10 cellular contexts compared by ENCODE assay signal in genomic region chr11:96000064-96000463, GRCh38.
DNase-seq lines count a peak whose midpoint lies in the region; ATAC-seq, FAIRE-seq and TF ChIP-seq lines count a peak whose summit lies in the region.
"Had no signal": no experiment of that assay in that cellular context is flagged by ENCODE, and none has a peak within 500 bp of the region (broad histone marks: within the 10 kb centered on the region; RNA-seq: fewer than 3 reads in every experiment).

No MANE protein-coding gene starts in this region.

- TF ChIP-seq CTCF in brain (conservative IDR thresholded peaks at IDR 0.05) (no peak), kidney (IDR thresholded peaks at IDR 0.05; ENCODE audit: borderline replicate concordance, extremely low read depth, insufficient read depth) (no peak), spleen (IDR thresholded peaks at IDR 0.05 in 8 of 11, conservative IDR thresholded peaks at IDR 0.05 in 3 of 11) (no peak)

- peaks cover 0 to 7% (median 3%) of the 10 kb centered on the region in 5 experiments for H3K9me3 Mint-ChIP-seq in brain

- 76% methylated on average over 4 of the region's 4 CpGs for WGBS in HUES64
- WGBS in spleen, 5 donors: 38 to 61% (median 55%) methylated on average over 4 of the region's 4 CpGs

- no peak for DNase-seq in kidney
- no peak for DNase-seq in spleen
- DNase-seq in AML-193 (lab: John Stamatoyannopoulos, UW): no peak
- DNase-seq in iPS-NIHi11 (ENCODE audit: low spot score): no peak
- DNase-seq: activated T-cell treated with anti-CD3 and anti-CD28 coated beads, Interleukin-2, amount 50 U/mL, for 72 hours; CD4-positive, CD25-positive, alpha-beta regulatory T cell had no signal

- no peaks in the 10 kb centered on the region for H3K36me3 Mint-ChIP-seq in brain

- H3K4me3 Mint-ChIP-seq in brain: peak overlapping the region in 3 of 5 experiments; percentile 26 to 77 (median 39)
- H3K4me3 Mint-ChIP-seq: activated T-cell treated with anti-CD3 and anti-CD28 coated beads, Interleukin-2, amount 50 U/mL, for 72 hours; CD4-positive, CD25-positive, alpha-beta regulatory T cell had no signal

- peaks cover 17% of the 10 kb centered on the region for H3K4me1 Mint-ChIP-seq in brain

- H3K9ac ChIP-seq in HUES64 (ENCODE audit: low read depth, low read length) (peak overlapping the region; percentile 32; the same call in 1 of the 2 replicates), kidney (ENCODE audit: low read length in 2 of 2) (peak overlapping the region in 1 of 2 donors; percentile 16)

- H3K27me3 ChIP-seq in HUES64 (ENCODE audit: insufficient read depth, low read length) (no peaks in the 10 kb centered on the region), spleen (replicated peaks in 1 of 7) (no peaks in the 10 kb centered on the region)

- peaks cover 12% of the 10 kb centered on the region for H3K27me3 Mint-ChIP-seq in brain
- H3K27me3 Mint-ChIP-seq: CD4-positive, CD25-positive, alpha-beta regulatory T cell had no signal

- no peak for ATAC-seq in HG02870 (IDR thresholded peaks at IDR 0.05; ENCODE audit: unreplicated experiment)
- no peak for ATAC-seq in HG03571 (IDR thresholded peaks at IDR 0.05; ENCODE audit: unreplicated experiment)
- ATAC-seq: activated T-cell treated with anti-CD3 and anti-CD28 coated beads, Interleukin-2, amount 50 U/mL, for 72 hours had no signal

- peaks cover 12% of the 10 kb centered on the region for H3K4me1 ChIP-seq in HUES64 (ENCODE audit: insufficient read depth, low read length)
- H3K4me1 ChIP-seq in kidney (ENCODE audit: control insufficient read depth in 1 of 2, insufficient read depth in 1 of 2, low read depth in 1 of 2, low read length in 2 of 2): peaks cover 3 to 4% of the 10 kb centered on the region in 2 donors
- peaks cover 0 to 23% (median 9%) of the 10 kb centered on the region in 6 donors for H3K4me1 ChIP-seq in spleen

- H3K27ac ChIP-seq in HUES64 (ENCODE audit: low read depth, low read length) (no peak overlapping the region), kidney (ENCODE audit: low read depth in 2 of 2, low read length in 2 of 2) (peak overlapping the region; percentile 5 to 20), spleen (peak overlapping the region in 7 of 8 donors; percentile 8 to 62 (median 45))

- H3K36me3 ChIP-seq in HUES64 (ENCODE audit: insufficient read depth, low read length): no peaks in the 10 kb centered on the region
- H3K36me3 ChIP-seq in kidney (ENCODE audit: control insufficient read depth in 1 of 2, insufficient read depth in 2 of 2, low read length in 2 of 2): no peaks in the 10 kb centered on the region
- H3K36me3 ChIP-seq in spleen: peaks cover 0 to under 1% (median 0%) of the 10 kb centered on the region in 6 donors

- H3K27ac Mint-ChIP-seq in brain: peak overlapping the region in 3 of 5 experiments; percentile 67 to 90 (median 89)
- H3K27ac Mint-ChIP-seq: activated T-cell treated with anti-CD3 and anti-CD28 coated beads, Interleukin-2, amount 50 U/mL, for 72 hours had no signal

- TF ChIP-seq POLR2A in spleen (IDR thresholded peaks at IDR 0.05): no peak

- FAIRE-seq in kidney (lab: Jason Lieb, UNC): no peak

- H3K9me3 ChIP-seq in HUES64 (ENCODE audit: insufficient read depth, low read depth, low read length) (no peaks in the 10 kb centered on the region), kidney (ENCODE audit: control insufficient read depth in 1 of 2, low read length in 2 of 2) (no peaks in the 10 kb centered on the region), spleen (no peaks in the 10 kb centered on the region)

- intact Hi-C loops in kidney (cut with DNase I): no loop called here
- intact Hi-C loops in spleen (cut with DNase I; ENCODE audit: low total_unique reads): no loop called here

- H3K4me3 ChIP-seq in HUES64 (ENCODE audit: low read length) (no peak overlapping the region), kidney (ENCODE audit: low read length in 2 of 2) (peak overlapping the region; percentile 2), spleen (peak overlapping the region in 1 of 8 donors; percentile 26)
